9 cellular contexts compared by ENCODE assay signal in genomic region chr14:105475269-105475915, GRCh38. TPM values are rescaled to one million over a fixed set of nuclear protein-coding genes. Genes with fewer than 3 reads are reported as not detected.
DNase-seq lines count a peak whose midpoint lies in the region; ATAC-seq, FAIRE-seq and TF ChIP-seq lines count a peak whose summit lies in the region.
"Had no signal": no experiment of that assay in that cellular context is flagged by ENCODE, and none has a peak within 500 bp of the region (broad histone marks: within the 10 kb centered on the region; RNA-seq: fewer than 3 reads in every experiment).

No MANE protein-coding gene starts in this region.

- no peaks in the 10 kb centered on the region for H3K27me3 Mint-ChIP-seq in MCF 10A (ENCODE audit: insufficient read depth, unreplicated experiment)

- ATAC-seq in A549: no peak
- no peak for ATAC-seq in HG02678 (IDR thresholded peaks at IDR 0.05; ENCODE audit: unreplicated experiment)

- POLR2A ChIA-PET in A549 (lab: Yijun Ruan, JAX) (no interaction called here), MCF 10A (lab: Yijun Ruan, JAX) (no interaction called here)

- no peak for TF ChIP-seq POLR2A in A549 (IDR thresholded peaks at IDR 0.05; ENCODE audit: low read length)
- TF ChIP-seq POLR2A in erythroblast (IDR thresholded peaks at IDR 0.05; ENCODE audit: low read length): no peak

- H3K4me1 ChIP-seq in A549 (peaks cover 73% of the 10 kb centered on the region), liver (ENCODE audit: control insufficient read depth in 4 of 4, insufficient read depth in 4 of 4, low read length in 3 of 4) (peaks cover 27 to 52% (median 38%) of the 10 kb centered on the region in 4 donors), tibial artery (peaks cover 17 to 83% (median 70%) of the 10 kb centered on the region in 4 donors)

- H3K27ac Mint-ChIP-seq in MCF 10A (ENCODE audit: low read depth, unreplicated experiment): no peak overlapping the region

- H3K9me3 Mint-ChIP-seq in MCF 10A (ENCODE audit: unreplicated experiment): no peaks in the 10 kb centered on the region

- H3K4me1 Mint-ChIP-seq in MCF 10A (ENCODE audit: insufficient read depth, unreplicated experiment): peaks cover 9% of the 10 kb centered on the region

- TF ChIP-seq CTCF in A549 (IDR thresholded peaks at IDR 0.05) (no peak), MCF 10A (IDR thresholded peaks at IDR 0.05; ENCODE audit: unreplicated experiment) (no peak), liver (IDR thresholded peaks at IDR 0.05; ENCODE audit: low read depth, low read length, missing input control) (no peak), tibial artery (IDR thresholded peaks at IDR 0.05) (no peak)

- peaks cover 0 to 3% (median 0%) of the 10 kb centered on the region in 4 donors for H3K36me3 ChIP-seq in liver (ENCODE audit: control insufficient read depth in 4 of 4, insufficient read depth in 3 of 4, low read depth in 1 of 4, low read length in 3 of 4)
- peaks cover 6 to 23% (median 14%) of the 10 kb centered on the region in 3 donors for H3K36me3 ChIP-seq in tibial artery

- no peak for TF ChIP-seq RAD21 in A549 (conservative IDR thresholded peaks at IDR 0.05 in 1 of 2, IDR thresholded peaks at IDR 0.05 in 1 of 2)
- TF ChIP-seq RAD21 in liver (IDR thresholded peaks at IDR 0.05): no peak

- H3K27me3 ChIP-seq in liver (ENCODE audit: control insufficient read depth in 4 of 4, insufficient read depth in 4 of 4, low read length in 3 of 4): no peaks in the 10 kb centered on the region
- H3K27me3 ChIP-seq in tibial artery: no peaks in the 10 kb centered on the region

- CTCF ChIA-PET in A549 (lab: Yijun Ruan, JAX): interaction anchor here (1.0 to 8.1 kb wide), 4 partner anchors 14 to 57 kb away, joined by 3 to 132 read pairs (median 6); partner anchors contain the start of gene TEDC1
- CTCF ChIA-PET in MCF 10A (lab: Yijun Ruan, JAX): interaction anchor here (0.6 kb wide), 1 partner anchor 37 kb away, joined by 3 read pairs; no protein-coding TSS in a partner anchor

- DNase-seq in A549 (ENCODE audit: low read depth in 1 of 2, low spot score in 1 of 2): no peak
- DNase-seq in HT1080 (ENCODE audit: low read depth): peak; percentile 76
- DNase-seq in MCF 10A (ENCODE audit: unreplicated experiment): peak; percentile 66
- DNase-seq in tibial artery: peak; percentile 71 to 88
- DNase-seq in stimulated activated CD4-positive, alpha-beta T cell treated with anti-CD3 and anti-CD28 coated beads, Interleukin-1b, Interleukin-23, amount 100 ng/mL, for 48 hours: no peak
- no peak for DNase-seq in erythroblast (lab: John Stamatoyannopoulos, UW)

- H3K36me3 Mint-ChIP-seq in MCF 10A (ENCODE audit: insufficient read depth, unreplicated experiment): no peaks in the 10 kb centered on the region

- peak overlapping the region; percentile 64 for H3K4me3 Mint-ChIP-seq in MCF 10A (ENCODE audit: unreplicated experiment)

- peak overlapping the region; percentile 84 to 97 for H3K27ac ChIP-seq in A549
- peak overlapping the region; percentile 88 to 94 for H3K27ac ChIP-seq in liver (ENCODE audit: low read depth in 1 of 2, low read length in 2 of 2)
- H3K27ac ChIP-seq in tibial artery: peak overlapping the region; percentile 97 to 98

- no peaks in the 10 kb centered on the region for H3K9me3 ChIP-seq in A549
- H3K9me3 ChIP-seq in liver (ENCODE audit: control insufficient read depth in 4 of 4, low read length in 3 of 4): no peaks in the 10 kb centered on the region
- no peaks in the 10 kb centered on the region for H3K9me3 ChIP-seq in tibial artery

- peak overlapping the region; percentile 99 for H3K4me2 ChIP-seq in A549

- intact Hi-C loops in MCF 10A (cut with micrococcal nuclease): no loop called here
- intact Hi-C loops in tibial artery (cut with DNase I; ENCODE audit: low total_unique reads): loop anchor here (10.0 kb wide), 1 partner anchor 721 kb away; the partner anchor contains the start of gene SIVA1

- H3K9ac ChIP-seq in liver (ENCODE audit: low read depth in 1 of 2, low read length in 2 of 2): peak overlapping the region; percentile 60 to 64

- H3K4me3 ChIP-seq in A549 (peak overlapping the region; percentile 82), liver (ENCODE audit: low read depth in 1 of 3, low read length in 3 of 3) (peak overlapping the region in 2 of 3 donors; percentile 45 to 84), tibial artery (peak overlapping the region; percentile 76 to 88)

- no peak for TF ChIP-seq EP300 in A549 (IDR thresholded peaks at IDR 0.05)

- BruUV-seq in MCF 10A (replicated peaks; lab: Mats Ljungman, UMichigan): no TSS peak

- FAIRE-seq in A549 (lab: Jason Lieb, UNC): no peak
- FAIRE-seq: GM18507 had no signal

- 38% methylated on average over 17 of the region's 39 CpGs for WGBS in A549 (ENCODE audit: missing lambda C conversion rate)
- WGBS in liver: 4% methylated on average over 39 of the region's 39 CpGs

TF ChIP-seq in liver, 16 proteins besides CTCF, POLR2A, EP300 and RAD21:
- TF ChIP-seq HNF4A (conservative IDR thresholded peaks at IDR 0.05): peak; percentile 22 to 48
- TF ChIP-seq, protein P1, sequence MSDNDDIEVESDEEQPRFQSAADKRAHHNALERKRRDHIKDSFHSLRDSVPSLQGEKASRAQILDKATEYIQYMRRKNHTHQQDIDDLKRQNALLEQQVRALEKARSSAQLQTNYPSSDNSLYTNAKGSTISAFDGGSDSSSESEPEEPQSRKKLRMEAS (IDR thresholded peaks at IDR 0.05): no peak
- TF ChIP-seq FOXA1 (IDR thresholded peaks at IDR 0.05): no peak
- TF ChIP-seq RXRA (IDR thresholded peaks at IDR 0.05): peak in 1 of 2 donors; percentile 39

RNA-seq across cellular contexts. Expression of gene CRIP2, which starts 0.8 kb away (rescaled TPM):
- polyA plus RNA-seq in A549 (2011; rRNA removed) (36.2 and 41.0 TPM in 2 replicates), A549 (2017; fragmentation: RNase III; extraction: RNeasy Plus Mini Kit Qiagen cat#74134 plus additional on column Dnase treatment) (55.6 to 68.4 TPM (median 67.3 TPM) in 3 replicates), liver (10 to 100 TPM; 30.6 to 40.0 TPM)
- 192 and 210 TPM in 2 replicates for polyA plus RNA-seq in A549 (2012; cell fraction: cytosol; rRNA removed)
- polyA plus RNA-seq in A549 (2012; cell fraction: nucleus; rRNA removed): 220 and 295 TPM in 2 replicates
- 8.9 and 14.4 TPM in 2 replicates for polyA minus RNA-seq in A549 (2011; rRNA and poly(A)+ RNA removed)
- 99.3 and 127 TPM in 2 replicates for total RNA-seq in HT1080 (2014; rRNA removed; shearing (Covaris generic))
- polyA plus RNA-seq in HT1080 (2015; cell fraction: cytosol; rRNA removed): 150 and 193 TPM in 2 replicates
- 69.0 and 94.3 TPM in 2 replicates for polyA plus RNA-seq in HT1080 (2015; cell fraction: nucleus; rRNA removed)
- total RNA-seq in MCF 10A (2022) (31.1 and 50.5 TPM in 2 replicates), liver (10 to 100 TPM in 1 of 2 donors, 1 to 10 TPM in 1; 4.3 to 10.9 TPM)

RNA-seq across cellular contexts. Expression of gene CRIP1, which starts 11.3 kb away (rescaled TPM):
- polyA plus RNA-seq in A549 (2011; rRNA removed): 196 and 280 TPM in 2 replicates
- polyA plus RNA-seq in A549 (2012; cell fraction: cytosol; rRNA removed): 1,772 and 1,826 TPM in 2 replicates
- polyA plus RNA-seq in A549 (2012; cell fraction: nucleus; rRNA removed): 674 and 890 TPM in 2 replicates
- 837 to 1,023 TPM (median 999 TPM) in 3 replicates for polyA plus RNA-seq in A549 (2017; fragmentation: RNase III; extraction: RNeasy Plus Mini Kit Qiagen cat#74134 plus additional on column Dnase treatment)
- 60.5 and 132 TPM in 2 replicates for polyA minus RNA-seq in A549 (2011; rRNA and poly(A)+ RNA removed)
- 1.8 TPM in 1 of 2 replicates, not detected in the other for total RNA-seq in HT1080 (2014; rRNA removed; shearing (Covaris generic))
- polyA plus RNA-seq in HT1080 (2015; cell fraction: cytosol; rRNA removed): not detected in 2 replicates
- 1.6 and 3.0 TPM in 2 replicates for polyA plus RNA-seq in HT1080 (2015; cell fraction: nucleus; rRNA removed)
- not detected in 2 replicates for total RNA-seq in MCF 10A (2022)
- total RNA-seq in liver: 1 to 10 TPM; 1.4 to 1.8 TPM
- polyA plus RNA-seq in liver: 10 to 100 TPM in 1 of 2 donors, 1 to 10 TPM in 1; 6.0 to 11.4 TPM

RNA-seq across cellular contexts. Expression of gene TEDC1, which starts 15.7 kb away (rescaled TPM):
- 12.7 and 13.4 TPM in 2 replicates for polyA plus RNA-seq in A549 (2011; rRNA removed)
- polyA plus RNA-seq in A549 (2012; cell fraction: cytosol; rRNA removed): 58.9 and 70.0 TPM in 2 replicates
- 139 and 189 TPM in 2 replicates for polyA plus RNA-seq in A549 (2012; cell fraction: nucleus; rRNA removed)
- 35.1 to 39.6 TPM (median 37.5 TPM) in 3 replicates for polyA plus RNA-seq in A549 (2017; fragmentation: RNase III; extraction: RNeasy Plus Mini Kit Qiagen cat#74134 plus additional on column Dnase treatment)
- 5.5 and 9.7 TPM in 2 replicates for polyA minus RNA-seq in A549 (2011; rRNA and poly(A)+ RNA removed)
- total RNA-seq in HT1080 (2014; rRNA removed; shearing (Covaris generic)): 49.3 and 50.2 TPM in 2 replicates
- polyA plus RNA-seq in HT1080 (2015; cell fraction: cytosol; rRNA removed): 27.0 and 29.6 TPM in 2 replicates
- polyA plus RNA-seq in HT1080 (2015; cell fraction: nucleus; rRNA removed): 35.6 and 38.8 TPM in 2 replicates
- 11.2 and 17.6 TPM in 2 replicates for total RNA-seq in MCF 10A (2022)
- total RNA-seq in liver: 1 to 10 TPM; 2.2 to 7.5 TPM
- polyA plus RNA-seq in liver: 1 to 10 TPM in 1 of 2 donors, under 1 TPM in 1; 0.97 to 4.2 TPM

RNA-seq across cellular contexts. Expression of gene TMEM121, which starts 51.0 kb away (rescaled TPM):
- polyA plus RNA-seq in A549 (2011; rRNA removed): 2.3 and 2.4 TPM in 2 replicates
- 9.5 and 17.3 TPM in 2 replicates for polyA plus RNA-seq in A549 (2012; cell fraction: cytosol; rRNA removed)
- polyA plus RNA-seq in A549 (2012; cell fraction: nucleus; rRNA removed): 10.8 and 20.0 TPM in 2 replicates
- 4.3 to 5.7 TPM (median 5.6 TPM) in 3 replicates for polyA plus RNA-seq in A549 (2017; fragmentation: RNase III; extraction: RNeasy Plus Mini Kit Qiagen cat#74134 plus additional on column Dnase treatment)
- polyA minus RNA-seq in A549 (2011; rRNA and poly(A)+ RNA removed): 0.74 and 1.4 TPM in 2 replicates
- 3.5 and 4.4 TPM in 2 replicates for total RNA-seq in HT1080 (2014; rRNA removed; shearing (Covaris generic))
- polyA plus RNA-seq in HT1080 (2015; cell fraction: cytosol; rRNA removed): 6.0 and 8.7 TPM in 2 replicates
- polyA plus RNA-seq in HT1080 (2015; cell fraction: nucleus; rRNA removed): 2.9 and 4.9 TPM in 2 replicates
- 0.34 and 0.68 TPM in 2 replicates for total RNA-seq in MCF 10A (2022)
- under 1 TPM; 0.33 to 0.37 TPM for total RNA-seq in liver
- 1 to 10 TPM in 1 of 2 donors, not detected in 1; 1.5 TPM for polyA plus RNA-seq in liver

RNA-seq across cellular contexts. Expression of gene MTA1, which starts 55.8 kb away (rescaled TPM):
- 46.8 and 52.7 TPM in 2 replicates for polyA plus RNA-seq in A549 (2011; rRNA removed)
- polyA plus RNA-seq in A549 (2012; cell fraction: cytosol; rRNA removed): 105 and 111 TPM in 2 replicates
- polyA plus RNA-seq in A549 (2012; cell fraction: nucleus; rRNA removed): 523 and 668 TPM in 2 replicates
- polyA plus RNA-seq in A549 (2017; fragmentation: RNase III; extraction: RNeasy Plus Mini Kit Qiagen cat#74134 plus additional on column Dnase treatment): 80.7 to 89.8 TPM (median 86.7 TPM) in 3 replicates
- 42.6 and 67.3 TPM in 2 replicates for polyA minus RNA-seq in A549 (2011; rRNA and poly(A)+ RNA removed)
- 57.8 and 78.4 TPM in 2 replicates for total RNA-seq in HT1080 (2014; rRNA removed; shearing (Covaris generic))
- polyA plus RNA-seq in HT1080 (2015; cell fraction: cytosol; rRNA removed): 89.3 and 96.3 TPM in 2 replicates
- 243 and 244 TPM in 2 replicates for polyA plus RNA-seq in HT1080 (2015; cell fraction: nucleus; rRNA removed)
- total RNA-seq in MCF 10A (2022): 154 and 166 TPM in 2 replicates
- total RNA-seq in liver: 10 to 100 TPM; 27.9 to 28.1 TPM
- polyA plus RNA-seq in liver: 10 to 100 TPM in 1 of 2 donors, 1 to 10 TPM in 1; 3.7 to 14.0 TPM

Comparison
In these comparisons a context has a peak if more than half of its experiments do, and no peak if none do; other contexts are left out.
1. DNase-seq: peak in HT1080 (single experiment), MCF 10A (single experiment) and tibial artery (2 of 2); none in A549 (0 of 2), stimulated activated CD4-positive, alpha-beta T cell treated with anti-CD3 and anti-CD28 coated beads, Interleukin-1b, Interleukin-23, amount 100 ng/mL, for 48 hours (single experiment) and erythroblast (0 of 2).
2. Peak in every context shown above with its lines, with median percentiles within 50 percentile points of each other: H3K27ac ChIP-seq and H3K4me3 ChIP-seq.